In genomic region chr2:192162392-192163042, GRCh38 we compare ENCODE assay signal across 8 cellular contexts. TPM values are rescaled to one million over a fixed set of nuclear protein-coding genes. Genes with fewer than 3 reads are reported as not detected.
DNase-seq lines count a peak whose midpoint lies in the region; ATAC-seq and TF ChIP-seq lines count a peak whose summit lies in the region.

No MANE protein-coding gene starts in this region.

- peak; percentile 83 for ATAC-seq in GM21717 (IDR thresholded peaks at IDR 0.05; ENCODE audit: unreplicated experiment)
- peak; percentile 71 for ATAC-seq in activated naive CD8-positive, alpha-beta T cell treated with anti-CD3 and anti-CD28 coated beads, Interleukin-2, amount 50 U/mL, for 24 hours

- no peaks in the 10 kb centered on the region for H3K36me3 Mint-ChIP-seq in activated naive CD8-positive, alpha-beta T cell treated with anti-CD3 and anti-CD28 coated beads, Interleukin-2, amount 50 U/mL, for 24 hours (ENCODE audit: low read depth)

- H3K79me2 ChIP-seq in SU-DHL-6 (ENCODE audit: insufficient read depth, low read length), result no peaks in the 10 kb centered on the region

- H3K4me1 ChIP-seq in right atrium auricular region (peaks cover 0 to 9% of the 10 kb centered on the region in 2 donors), sigmoid colon (peaks cover 0 to 6% (median 5%) of the 10 kb centered on the region in 4 donors)

- intact Hi-C loops in sigmoid colon (cut with DNase I), result loop anchor here (1.0 to 5.0 kb wide), 2 partner anchors 350 to 605 kb away; no protein-coding TSS in a partner anchor

- H3K27me3 ChIP-seq in SU-DHL-6 (ENCODE audit: low read length) (no peaks in the 10 kb centered on the region), right atrium auricular region (no peaks in the 10 kb centered on the region), sigmoid colon (no peaks in the 10 kb centered on the region)

- no peak for TF ChIP-seq POLR2A in sigmoid colon (IDR thresholded peaks at IDR 0.05)

- H4K20me1 ChIP-seq in SU-DHL-6 (ENCODE audit: low read depth, low read length), result no peaks in the 10 kb centered on the region

- H3K36me3 ChIP-seq in SU-DHL-6 (ENCODE audit: low read length) (no peaks in the 10 kb centered on the region), right atrium auricular region (no peaks in the 10 kb centered on the region), sigmoid colon (no peaks in the 10 kb centered on the region)

- DNase-seq in Daoy (ENCODE audit: low read depth) (peak; percentile 38), M059J (ENCODE audit: low read depth) (peak; percentile 58), right atrium auricular region (ENCODE audit: low spot score) (peak; percentile 80), sigmoid colon (peak; percentile 80), GM19240 (ENCODE audit: insufficient read length, low spot score) (no peak)
- peak; percentile 66 for DNase-seq in activated naive CD8-positive, alpha-beta T cell treated with anti-CD3 and anti-CD28 coated beads, Interleukin-2, amount 50 U/mL, for 24 hours

- H3K27ac Mint-ChIP-seq in activated naive CD8-positive, alpha-beta T cell treated with anti-CD3 and anti-CD28 coated beads, Interleukin-2, amount 50 U/mL, for 24 hours, result no peak overlapping the region

- H3K4me2 ChIP-seq in SU-DHL-6 (ENCODE audit: low read depth, low read length, poor library complexity, severe bottlenecking), result no peak overlapping the region

- H3K27ac ChIP-seq in SU-DHL-6 (ENCODE audit: low read depth, low read length), result no peak overlapping the region
- H3K27ac ChIP-seq in right atrium auricular region, result no peak overlapping the region
- no peak overlapping the region for H3K27ac ChIP-seq in sigmoid colon

- no peak overlapping the region for H3K4me3 Mint-ChIP-seq in activated naive CD8-positive, alpha-beta T cell treated with anti-CD3 and anti-CD28 coated beads, Interleukin-2, amount 50 U/mL, for 24 hours

- no peak overlapping the region for H3K9ac ChIP-seq in SU-DHL-6 (ENCODE audit: low read length)

- H3K9me2 ChIP-seq in SU-DHL-6 (replicated peaks; ENCODE audit: insufficient read depth, low read length), result no peaks in the 10 kb centered on the region

- WGBS in sigmoid colon, 2 donors, result 9 to 19% methylated on average over 4 of the region's 4 CpGs

- no peak for TF ChIP-seq EP300 in sigmoid colon (IDR thresholded peaks at IDR 0.05)

- H3K4me1 Mint-ChIP-seq in activated naive CD8-positive, alpha-beta T cell treated with anti-CD3 and anti-CD28 coated beads, Interleukin-2, amount 50 U/mL, for 24 hours, result peaks cover 10% of the 10 kb centered on the region

- H3K9me3 Mint-ChIP-seq in activated naive CD8-positive, alpha-beta T cell treated with anti-CD3 and anti-CD28 coated beads, Interleukin-2, amount 50 U/mL, for 24 hours, result no peaks in the 10 kb centered on the region

- H3F3A ChIP-seq in SU-DHL-6 (ENCODE audit: insufficient read depth), result no peaks in the 10 kb centered on the region

- H3K4me3 ChIP-seq in SU-DHL-6 (ENCODE audit: insufficient read depth, low read length, poor library complexity, severe bottlenecking), result no peak overlapping the region
- no peak overlapping the region for H3K4me3 ChIP-seq in right atrium auricular region
- H3K4me3 ChIP-seq in sigmoid colon, result peak overlapping the region in 3 of 4 donors; percentile 8 to 23 (median 18)

- H3K27me3 Mint-ChIP-seq in activated naive CD8-positive, alpha-beta T cell treated with anti-CD3 and anti-CD28 coated beads, Interleukin-2, amount 50 U/mL, for 24 hours, result peaks cover 11% of the 10 kb centered on the region

- TF ChIP-seq CTCF in SU-DHL-6 (IDR thresholded peaks at IDR 0.05; ENCODE audit: insufficient read depth, low read length, poor library complexity, severe bottlenecking), result peak; percentile 96
- TF ChIP-seq CTCF in right atrium auricular region (IDR thresholded peaks at IDR 0.05), result peak; percentile 79 to 96
- peak; percentile 74 to 96 (median 90) for TF ChIP-seq CTCF in sigmoid colon (IDR thresholded peaks at IDR 0.05)

- H2AFZ ChIP-seq in SU-DHL-6 (ENCODE audit: low read depth, low read length, severe bottlenecking), result peak overlapping the region; percentile 5

- H3K9me3 ChIP-seq in SU-DHL-6 (ENCODE audit: insufficient read depth, low read length) (no peaks in the 10 kb centered on the region), right atrium auricular region (no peaks in the 10 kb centered on the region), sigmoid colon (no peaks in the 10 kb centered on the region)

RNA-seq across cellular contexts. Expression of gene TMEFF2, which starts 32.2 kb away (rescaled TPM):
- total RNA-seq in Daoy (2014; rRNA removed; shearing (Covaris generic)), result 0.12 TPM in 1 of 2 replicates, not detected in the other
- 0.12 and 0.34 TPM in 2 replicates for total RNA-seq in M059J (2014; rRNA removed; shearing (Covaris generic))
- total RNA-seq in right atrium auricular region (under 1 TPM in 1 of 2 donors, not detected in 1; 0.56 TPM), sigmoid colon (1 to 10 TPM in 1 of 4 donors, under 1 TPM in 3; 0.16 to 1.4 (median 0.32) TPM)
- under 1 TPM in 2 of 3 donors, not detected in 1; 0.16 to 0.60 TPM for polyA plus RNA-seq in sigmoid colon

Comparison
In these comparisons a context has a peak if more than half of its experiments do, and no peak if none do; other contexts are left out.
1. H3K4me3 ChIP-seq: peak in sigmoid colon (3 of 4); none in SU-DHL-6 (single experiment) and right atrium auricular region (0 of 2).
2. Peak in every context shown above with its lines, with median percentiles within 50 percentile points of each other: CTCF ChIP-seq.